In genomic region chr10:104274762-104275721, GRCh38 we compare ENCODE assay signal across 8 cellular contexts. TPM values are rescaled to one million over a fixed set of nuclear protein-coding genes. Genes with fewer than 3 reads are reported as not detected.
A peak's percentile ranks its signal among the peaks of the same experiment; 100 is the strongest.
DNase-seq lines count a peak whose midpoint lies in the region; ATAC-seq and FAIRE-seq lines count a peak whose summit lies in the region.

No MANE protein-coding gene starts in this region.

- H3K79me1 ChIP-seq in mesenchymal stem cell (replicated peaks; ENCODE audit: low read length, poor library complexity, severe bottlenecking), result no peaks in the 10 kb centered on the region

- H3K9me3 Mint-ChIP-seq in activated CD4-positive, alpha-beta memory T cell treated with anti-CD3 and anti-CD28 coated beads for 36 hours, result no peaks in the 10 kb centered on the region

- ATAC-seq in HG03520 (IDR thresholded peaks at IDR 0.05; ENCODE audit: unreplicated experiment), result no peak

- no peak overlapping the region for H3K18ac ChIP-seq in mesenchymal stem cell (ENCODE audit: low read depth in 1 of 2, low read length in 2 of 2)

- H2BK5ac ChIP-seq in mesenchymal stem cell (ENCODE audit: low read depth, low read length, poor library complexity, severe bottlenecking), result no peak overlapping the region

- H3K4me3 ChIP-seq in ACC112 (ENCODE audit: low read depth, low read length), result peak overlapping the region; percentile 79
- peak overlapping the region in 1 of 2 experiments; percentile 46 for H3K4me3 ChIP-seq in mesenchymal stem cell (ENCODE audit: insufficient read depth in 1 of 2, low read depth in 1 of 2, low read length in 2 of 2)

- CTCF ChIA-PET in activated CD4-positive, alpha-beta memory T cell treated with anti-CD3 and anti-CD28 coated beads for 36 hours (lab: Charles Lee), result interaction anchor here (0.5 to 8.1 kb wide), 49 partner anchors 8 to 600 kb away, joined by 3 to 193 read pairs (median 4); partner anchors contain the start of genes CFAP43, CFAP58, GSTO1 and ITPRIP

- H3K36me3 Mint-ChIP-seq in activated CD4-positive, alpha-beta memory T cell treated with anti-CD3 and anti-CD28 coated beads for 36 hours, result no peaks in the 10 kb centered on the region

- WGBS in mesenchymal stem cell, result 38% methylated on average over 42 of the region's 42 CpGs

- H3K27me3 Mint-ChIP-seq in activated CD4-positive, alpha-beta memory T cell treated with anti-CD3 and anti-CD28 coated beads for 36 hours, result peaks cover 7% of the 10 kb centered on the region

- no peak overlapping the region for H2AK5ac ChIP-seq in mesenchymal stem cell (ENCODE audit: low read length, severe bottlenecking)

- peak overlapping the region; percentile 83 for H3K9ac ChIP-seq in mesenchymal stem cell (ENCODE audit: low read length)

- no peak overlapping the region for H2BK12ac ChIP-seq in mesenchymal stem cell (ENCODE audit: low read length in 2 of 2)

- peak overlapping the region in 1 of 2 experiments; percentile 1 for H3K23ac ChIP-seq in mesenchymal stem cell (ENCODE audit: low read length in 2 of 2)

- no peaks in the 10 kb centered on the region for H3K79me2 ChIP-seq in ACC112 (ENCODE audit: control insufficient read depth, insufficient read depth, low read length, unreplicated experiment)

- H3K4me2 ChIP-seq in mesenchymal stem cell (ENCODE audit: low read length, poor library complexity, severe bottlenecking), result peak overlapping the region; percentile 1

- H4K91ac ChIP-seq in mesenchymal stem cell (ENCODE audit: low read length), result no peak overlapping the region

- H3K27ac ChIP-seq in ACC112 (ENCODE audit: low read depth, low read length), result peak overlapping the region; percentile 72
- H3K27ac ChIP-seq in mesenchymal stem cell (ENCODE audit: low read length, poor library complexity, severe bottlenecking), result no peak overlapping the region
- H3K27ac ChIP-seq in substantia nigra (ENCODE audit: low read depth, low read length, poor library complexity, severe bottlenecking), result no peak overlapping the region

- peaks cover 4% of the 10 kb centered on the region for H3K4me1 Mint-ChIP-seq in activated CD4-positive, alpha-beta memory T cell treated with anti-CD3 and anti-CD28 coated beads for 36 hours (ENCODE audit: low read depth)

- no peak overlapping the region for H3K4ac ChIP-seq in mesenchymal stem cell (ENCODE audit: low read depth in 1 of 2, low read length in 2 of 2)

- peak; percentile 49 for FAIRE-seq in GM19239 (lab: Jason Lieb, UNC)

- H2AFZ ChIP-seq in ACC112 (ENCODE audit: low read length, unreplicated experiment), result peak overlapping the region; percentile 52
- H2AFZ ChIP-seq in mesenchymal stem cell (ENCODE audit: low read depth, low read length), result no peak overlapping the region

- peak overlapping the region; percentile 56 for H2BK15ac ChIP-seq in mesenchymal stem cell (ENCODE audit: low read depth, poor library complexity, severe bottlenecking)

- POLR2A ChIA-PET in activated CD4-positive, alpha-beta memory T cell treated with anti-CD3 and anti-CD28 coated beads for 36 hours (lab: Charles Lee), result interaction anchor here (0.5 to 1.2 kb wide), 4 partner anchors 20 to 1090 kb away, joined by 3 read pairs; partner anchors contain the start of genes CFAP43 and GSTO1

- H3K36me3 ChIP-seq in ACC112 (ENCODE audit: insufficient read depth, low read length) (no peaks in the 10 kb centered on the region), mesenchymal stem cell (ENCODE audit: control insufficient read depth in 1 of 2, insufficient read depth in 2 of 2, low read depth in 1 of 2, low read length in 2 of 2) (no peaks in the 10 kb centered on the region)

- no peak overlapping the region for H2BK120ac ChIP-seq in mesenchymal stem cell (ENCODE audit: low read depth, low read length)

- H3K9me3 ChIP-seq in mesenchymal stem cell (ENCODE audit: control insufficient read depth, low read length), result no peaks in the 10 kb centered on the region

- H4K8ac ChIP-seq in mesenchymal stem cell (ENCODE audit: low read length), result no peak overlapping the region

- peak overlapping the region; percentile 26 for H3K4me3 Mint-ChIP-seq in activated CD4-positive, alpha-beta memory T cell treated with anti-CD3 and anti-CD28 coated beads for 36 hours

- H3K27me3 ChIP-seq in ACC112 (ENCODE audit: insufficient read depth, low read length) (no peaks in the 10 kb centered on the region), mesenchymal stem cell (ENCODE audit: control insufficient read depth in 1 of 2, insufficient read depth in 1 of 2, low read length in 2 of 2) (peaks cover 0 to 26% of the 10 kb centered on the region in 2 experiments)

- intact Hi-C loops in activated CD4-positive, alpha-beta memory T cell treated with anti-CD3 and anti-CD28 coated beads for 36 hours (cut with micrococcal nuclease), result no loop called here

- no peak overlapping the region for H3K27ac Mint-ChIP-seq in activated CD4-positive, alpha-beta memory T cell treated with anti-CD3 and anti-CD28 coated beads for 36 hours

- H3K4me1 ChIP-seq in ACC112 (ENCODE audit: control insufficient read depth, insufficient read depth, low read length, unreplicated experiment), result peaks cover 21% of the 10 kb centered on the region
- H3K4me1 ChIP-seq in mesenchymal stem cell (ENCODE audit: control insufficient read depth, insufficient read depth, low read depth, low read length), result peaks cover 6% of the 10 kb centered on the region

- H3K14ac ChIP-seq in mesenchymal stem cell (ENCODE audit: low read length in 2 of 2), result no peak overlapping the region

- DNase-seq in GM19239 (ENCODE audit: insufficient read length, low spot score), result no peak
- DNase-seq in HuH-7 (ENCODE audit: low spot score), result peak; percentile 78
- peak; percentile 65 for DNase-seq in activated CD4-positive, alpha-beta memory T cell treated with anti-CD3 and anti-CD28 coated beads for 36 hours
- DNase-seq in effector CD8-positive, alpha-beta T cell (lab: John Stamatoyannopoulos, UW), result peak; percentile 12
- DNase-seq in mesenchymal stem cell, result no peak
- peak in 33 of 49 donors; percentile 6 to 58 (median 29) for DNase-seq in substantia nigra (lab: John Stamatoyannopoulos, UW)

RNA-seq across cellular contexts. Expression of gene GSTO2, which starts 6.1 kb away (rescaled TPM):
- total RNA-seq in activated CD4-positive, alpha-beta memory T cell treated with anti-CD3 and anti-CD28 coated beads for 36 hours, result 1 to 10 TPM; 2.3 to 2.6 TPM
- 2.3 TPM for polyA plus RNA-seq in mesenchymal stem cell (2013, experiment 1 of 2)
- polyA plus RNA-seq in mesenchymal stem cell (2013, experiment 2 of 2), result 1.9 TPM

RNA-seq across cellular contexts. Expression of gene GSTO1, which starts 20.4 kb away (rescaled TPM):
- 100 to 1,000 TPM; 215 to 225 TPM for total RNA-seq in activated CD4-positive, alpha-beta memory T cell treated with anti-CD3 and anti-CD28 coated beads for 36 hours
- 324 TPM for polyA plus RNA-seq in mesenchymal stem cell (2013, experiment 1 of 2)
- polyA plus RNA-seq in mesenchymal stem cell (2013, experiment 2 of 2), result 340 TPM

RNA-seq across cellular contexts. Expression of gene CFAP43, which starts 42.9 kb away (rescaled TPM):
- under 1 TPM; 0.19 to 0.22 TPM for total RNA-seq in activated CD4-positive, alpha-beta memory T cell treated with anti-CD3 and anti-CD28 coated beads for 36 hours
- polyA plus RNA-seq in mesenchymal stem cell (2013, experiment 1 of 2), result 0.07 TPM
- polyA plus RNA-seq in mesenchymal stem cell (2013, experiment 2 of 2), result 0.07 TPM

Comparison
In these comparisons a context has a peak if more than half of its experiments do, and no peak if none do; other contexts are left out.
1. DNase-seq: peak in HuH-7 (single experiment), activated CD4-positive, alpha-beta memory T cell treated with anti-CD3 and anti-CD28 coated beads for 36 hours (single experiment), effector CD8-positive, alpha-beta T cell (single experiment) and substantia nigra (33 of 49); none in GM19239 (single experiment) and mesenchymal stem cell (single experiment).